In genomic region chr5:119279093-119279492, GRCh38 we compare ENCODE assay signal across 19 cellular contexts.
DNase-seq lines count a peak whose midpoint lies in the region; ATAC-seq and TF ChIP-seq lines count a peak whose summit lies in the region.
"Had no signal": no experiment of that assay in that cellular context is flagged by ENCODE, and none has a peak within 500 bp of the region (broad histone marks: within the 10 kb centered on the region; RNA-seq: fewer than 3 reads in every experiment).

No MANE protein-coding gene starts in this region.

- H3K27me3 ChIP-seq in CD4-positive, alpha-beta T cell (ENCODE audit: control insufficient read depth, insufficient read depth, low read length): no peaks in the 10 kb centered on the region
- no peaks in the 10 kb centered on the region for H3K27me3 ChIP-seq in CD8-positive, alpha-beta memory T cell (ENCODE audit: insufficient read depth, low read length, poor library complexity, severe bottlenecking)
- H3K27me3 ChIP-seq in naive thymus-derived CD4-positive, alpha-beta T cell (ENCODE audit: control insufficient read depth in 2 of 2, insufficient read depth in 2 of 2, low read length in 2 of 2): no peaks in the 10 kb centered on the region
- H3K27me3 ChIP-seq: BE2C, transverse colon had no signal

- H3K9me3 Mint-ChIP-seq in CD4-positive, alpha-beta T cell: no peaks in the 10 kb centered on the region
- peaks cover 0 to 3% (median 2%) of the 10 kb centered on the region in 5 donors for H3K9me3 Mint-ChIP-seq in CD8-positive, alpha-beta memory T cell
- no peaks in the 10 kb centered on the region for H3K9me3 Mint-ChIP-seq in activated T-helper 1 cell treated with anti-CD3 and anti-CD28 coated beads, Interleukin-12 subunit alpha, Interleukin-12 subunit beta, Interleukin-2, Interleukin-4 antibody, amounts not matched to agents 30 ng/mL and 10 ng/mL and 1 ng/mL, durations not matched to agents 14 hours and 24 hours and 36 hours
- peaks cover 0 to 5% (median 0%) of the 10 kb centered on the region in 11 donors for H3K9me3 Mint-ChIP-seq in naive thymus-derived CD4-positive, alpha-beta T cell

- 91 to 100% methylated on average over 1 of the region's 1 CpG for WGBS in lower leg skin, 2 donors

- H3K4me1 ChIP-seq in CD8-positive, alpha-beta memory T cell (ENCODE audit: insufficient read depth, low read length): peaks cover 98% of the 10 kb centered on the region
- peaks cover 95% of the 10 kb centered on the region in 2 donors for H3K4me1 ChIP-seq in naive thymus-derived CD4-positive, alpha-beta T cell (ENCODE audit: control insufficient read depth in 2 of 2, insufficient read depth in 2 of 2, low read length in 2 of 2)
- H3K4me1 ChIP-seq: BE2C had no signal

- peaks cover 83% of the 10 kb centered on the region for H3K36me3 Mint-ChIP-seq in CD4-positive, alpha-beta T cell (ENCODE audit: low read depth)
- H3K36me3 Mint-ChIP-seq in CD8-positive, alpha-beta memory T cell: peaks cover 4 to 38% (median 23%) of the 10 kb centered on the region in 3 donors
- peaks cover 29% of the 10 kb centered on the region for H3K36me3 Mint-ChIP-seq in activated T-helper 1 cell treated with anti-CD3 and anti-CD28 coated beads, Interleukin-12 subunit alpha, Interleukin-12 subunit beta, Interleukin-2, Interleukin-4 antibody, amounts not matched to agents 30 ng/mL and 10 ng/mL and 1 ng/mL, durations not matched to agents 14 hours and 24 hours and 36 hours (ENCODE audit: low read depth)
- peaks cover 8 to 62% (median 35%) of the 10 kb centered on the region in 5 donors for H3K36me3 Mint-ChIP-seq in naive thymus-derived CD4-positive, alpha-beta T cell

- no peak for TF ChIP-seq POLR2A in lower leg skin (IDR thresholded peaks at IDR 0.05)

- TF ChIP-seq CTCF in CD4-positive, alpha-beta T cell (IDR thresholded peaks at IDR 0.05): no peak
- TF ChIP-seq CTCF in lower leg skin (IDR thresholded peaks at IDR 0.05): no peak

- CTCF ChIA-PET in CD4-positive, alpha-beta T cell (lab: Charles Lee): interaction anchor here (1.0 to 1.8 kb wide), 3 partner anchors 11 to 60 kb away, joined by 3 to 4 read pairs (median 3); no protein-coding TSS in a partner anchor
- CTCF ChIA-PET in CD8-positive, alpha-beta memory T cell (lab: Charles Lee): interaction anchor here (1.2 to 2.8 kb wide), 4 partner anchors 11 to 291 kb away, joined by 7 to 12 read pairs (median 7); partner anchors contain the start of gene DTWD2
- CTCF ChIA-PET in naive thymus-derived CD4-positive, alpha-beta T cell (lab: Charles Lee): interaction anchor here (0.6 kb wide), 1 partner anchor 59 kb away, joined by 3 read pairs; no protein-coding TSS in a partner anchor

- peaks cover 3% of the 10 kb centered on the region for H3K36me3 ChIP-seq in CD8-positive, alpha-beta memory T cell (ENCODE audit: insufficient read depth, low read length)
- H3K36me3 ChIP-seq in naive thymus-derived CD4-positive, alpha-beta T cell (ENCODE audit: control insufficient read depth in 2 of 3, insufficient read depth in 3 of 3, low read length in 3 of 3): peaks cover 0 to 7% (median 0%) of the 10 kb centered on the region in 3 experiments
- H3K36me3 ChIP-seq: BE2C, transverse colon had no signal

- intact Hi-C loops in CD4-positive, alpha-beta T cell (cut with DNase I, micrococcal nuclease): loop anchor here in 1 of 2 experiments (2.0 kb wide), 1 partner anchor 20 kb away; no protein-coding TSS in a partner anchor
- intact Hi-C loops in activated T-helper 1 cell treated with anti-CD3 and anti-CD28 coated beads, Interleukin-12 subunit alpha, Interleukin-12 subunit beta, Interleukin-2, Interleukin-4 antibody, amounts not matched to agents 30 ng/mL and 10 ng/mL and 1 ng/mL, durations not matched to agents 14 hours and 24 hours and 36 hours (cut with micrococcal nuclease): no loop called here
- intact Hi-C loops in naive thymus-derived CD4-positive, alpha-beta T cell (cut with micrococcal nuclease): loop anchor here (1.0 to 2.0 kb wide), 2 partner anchors 8 to 30 kb away; no protein-coding TSS in a partner anchor
- intact Hi-C loops in lower leg skin (cut with DNase I; ENCODE audit: low total_unique reads): no loop called here

- peak overlapping the region; percentile 85 for H3K27ac ChIP-seq in CD4-positive, alpha-beta T cell (ENCODE audit: low read depth, low read length)
- no peak overlapping the region for H3K27ac ChIP-seq in CD8-positive, alpha-beta memory T cell (ENCODE audit: low read depth, low read length)
- peak overlapping the region; percentile 66 for H3K27ac ChIP-seq in naive thymus-derived CD4-positive, alpha-beta T cell (ENCODE audit: low read depth, low read length)
- H3K27ac ChIP-seq: GM23248, transverse colon had no signal

- H3K9me3 ChIP-seq in CD4-positive, alpha-beta T cell (ENCODE audit: control insufficient read depth, low read length): no peaks in the 10 kb centered on the region
- no peaks in the 10 kb centered on the region for H3K9me3 ChIP-seq in CD8-positive, alpha-beta memory T cell (ENCODE audit: low read length)
- H3K9me3 ChIP-seq in naive thymus-derived CD4-positive, alpha-beta T cell (ENCODE audit: control insufficient read depth in 2 of 3, low read length in 3 of 3): no peaks in the 10 kb centered on the region
- H3K9me3 ChIP-seq: BE2C, mucosa of descending colon, transverse colon had no signal

- H3K27me3 Mint-ChIP-seq in CD4-positive, alpha-beta T cell: peaks cover 6% of the 10 kb centered on the region
- H3K27me3 Mint-ChIP-seq in CD8-positive, alpha-beta memory T cell: peaks cover 0 to 4% of the 10 kb centered on the region in 2 donors
- no peaks in the 10 kb centered on the region for H3K27me3 Mint-ChIP-seq in activated T-helper 1 cell treated with anti-CD3 and anti-CD28 coated beads, Interleukin-12 subunit alpha, Interleukin-12 subunit beta, Interleukin-2, Interleukin-4 antibody, amounts not matched to agents 30 ng/mL and 10 ng/mL and 1 ng/mL, durations not matched to agents 14 hours and 24 hours and 36 hours (ENCODE audit: insufficient read depth)
- H3K27me3 Mint-ChIP-seq in naive thymus-derived CD4-positive, alpha-beta T cell: peaks cover 0 to 2% (median 0%) of the 10 kb centered on the region in 5 donors

- peak overlapping the region; percentile 97 for H3K27ac Mint-ChIP-seq in CD4-positive, alpha-beta T cell
- H3K27ac Mint-ChIP-seq in CD8-positive, alpha-beta memory T cell: peak overlapping the region; percentile 94 to 98 (median 97)
- H3K27ac Mint-ChIP-seq in activated T-helper 1 cell treated with anti-CD3 and anti-CD28 coated beads, Interleukin-12 subunit alpha, Interleukin-12 subunit beta, Interleukin-2, Interleukin-4 antibody, amounts not matched to agents 30 ng/mL and 10 ng/mL and 1 ng/mL, durations not matched to agents 14 hours and 24 hours and 36 hours: peak overlapping the region; percentile 74
- H3K27ac Mint-ChIP-seq in naive thymus-derived CD4-positive, alpha-beta T cell: peak overlapping the region; percentile 87 to 100 (median 96)

- peaks cover 99% of the 10 kb centered on the region for H3K4me1 Mint-ChIP-seq in CD4-positive, alpha-beta T cell (ENCODE audit: low read depth)
- H3K4me1 Mint-ChIP-seq in CD8-positive, alpha-beta memory T cell: peaks cover 94 to 100% (median 100%) of the 10 kb centered on the region in 3 donors
- H3K4me1 Mint-ChIP-seq in activated T-helper 1 cell treated with anti-CD3 and anti-CD28 coated beads, Interleukin-12 subunit alpha, Interleukin-12 subunit beta, Interleukin-2, Interleukin-4 antibody, amounts not matched to agents 30 ng/mL and 10 ng/mL and 1 ng/mL, durations not matched to agents 14 hours and 24 hours and 36 hours (ENCODE audit: low read depth): peaks cover 100% of the 10 kb centered on the region
- H3K4me1 Mint-ChIP-seq in naive thymus-derived CD4-positive, alpha-beta T cell: peaks cover 87 to 100% (median 100%) of the 10 kb centered on the region in 7 donors

- peak overlapping the region; percentile 29 for H3K4me3 ChIP-seq in CD8-positive, alpha-beta memory T cell (ENCODE audit: low read length)
- peak overlapping the region; percentile 32 for H3K4me3 ChIP-seq in naive thymus-derived CD4-positive, alpha-beta T cell (ENCODE audit: low read length)
- no peak overlapping the region for H3K4me3 ChIP-seq in lower leg skin (ENCODE audit: low read depth, poor library complexity, severe bottlenecking)
- H3K4me3 ChIP-seq: GM23248, mucosa of descending colon, transverse colon had no signal

- no peak for ATAC-seq in CD4-positive, alpha-beta T cell (ENCODE audit: poor library complexity)
- ATAC-seq in naive thymus-derived CD4-positive, alpha-beta T cell: peak; percentile 21
- ATAC-seq in esophagus mucosa: no peak
- ATAC-seq: mucosa of descending colon had no signal

- H3K4me3 Mint-ChIP-seq in CD4-positive, alpha-beta T cell: peak overlapping the region; percentile 90
- H3K4me3 Mint-ChIP-seq in CD8-positive, alpha-beta memory T cell: peak overlapping the region; percentile 43 to 92 (median 82)
- no peak overlapping the region for H3K4me3 Mint-ChIP-seq in activated T-helper 1 cell treated with anti-CD3 and anti-CD28 coated beads, Interleukin-12 subunit alpha, Interleukin-12 subunit beta, Interleukin-2, Interleukin-4 antibody, amounts not matched to agents 30 ng/mL and 10 ng/mL and 1 ng/mL, durations not matched to agents 14 hours and 24 hours and 36 hours
- peak overlapping the region; percentile 69 to 97 (median 84) for H3K4me3 Mint-ChIP-seq in naive thymus-derived CD4-positive, alpha-beta T cell

- no peak for DNase-seq in CD4-positive, alpha-beta T cell
- DNase-seq in CD8-positive, alpha-beta memory T cell: no peak
- no peak for DNase-seq in activated T-helper 1 cell treated with anti-CD3 and anti-CD28 coated beads, Interleukin-12 subunit alpha, Interleukin-12 subunit beta, Interleukin-2, Interleukin-4 antibody, amounts not matched to agents 30 ng/mL and 10 ng/mL and 1 ng/mL, durations not matched to agents 14 hours and 24 hours and 36 hours (ENCODE audit: low spot score)
- no peak for DNase-seq in naive thymus-derived CD4-positive, alpha-beta T cell
- no peak for DNase-seq in activated effector memory CD4-positive, alpha-beta T cell treated with Interleukin-2 at 50 U/mL for 16 hours
- DNase-seq in lower leg skin (ENCODE audit: low spot score in 2 of 2): no peak
- DNase-seq: activated gamma-delta T cell treated with Interleukin-2 at 50 U/mL for 16 hours; BE2C; effector memory CD4-positive, alpha-beta T cell; glutamatergic neuron; GM23248; Karpas-422; mucosa of descending colon; NCI-H1092 treated with DMSO at 0.1 percent for 48 hours; NCI-H2107; NCI-H524; nucleus accumbens; transverse colon had no signal

- POLR2A ChIA-PET in CD4-positive, alpha-beta T cell (lab: Charles Lee): interaction anchor here (1.6 to 4.1 kb wide), 7 partner anchors 8 to 208 kb away, joined by 10 to 35 read pairs (median 22); partner anchors contain the start of gene DMXL1
- POLR2A ChIA-PET in CD8-positive, alpha-beta memory T cell (lab: Charles Lee): interaction anchor here (1.4 kb wide), 1 partner anchor 11 kb away, joined by 3 read pairs; no protein-coding TSS in a partner anchor
- POLR2A ChIA-PET in naive thymus-derived CD4-positive, alpha-beta T cell (lab: Charles Lee): interaction anchor here (1.0 to 21.1 kb wide), 5 partner anchors 8 to 56 kb away, joined by 3 to 466 read pairs (median 35); no protein-coding TSS in a partner anchor

Comparison
In these comparisons a context has a peak if more than half of its experiments do, and no peak if none do; other contexts are left out.
1. intact Hi-C loops: an anchor here in naive thymus-derived CD4-positive, alpha-beta T cell (1.0 to 2.0 kb wide); none called in activated T-helper 1 cell treated with anti-CD3 and anti-CD28 coated beads, Interleukin-12 subunit alpha, Interleukin-12 subunit beta, Interleukin-2, Interleukin-4 antibody, amounts not matched to agents 30 ng/mL and 10 ng/mL and 1 ng/mL, durations not matched to agents 14 hours and 24 hours and 36 hours and lower leg skin.